14 cellular contexts compared by ENCODE assay signal in genomic region chr3:31776016-31776415, GRCh38.
"Had no signal": no experiment of that assay in that cellular context is flagged by ENCODE, and none has a peak within 500 bp of the region (broad histone marks: within the 10 kb centered on the region; RNA-seq: fewer than 3 reads in every experiment).

No MANE protein-coding gene starts in this region.

- H3K36me3 ChIP-seq: sigmoid colon, stomach, upper lobe of left lung had no signal

- DNase-seq: activated CD4-positive, alpha-beta T cell treated with anti-CD3 and anti-CD28 coated beads, Interleukin-2, amount 10 ng/mL, durations not matched to agents 24 days and 14 days; activated CD4-positive, CD25-positive, alpha-beta regulatory T cell; activated CD8-positive, alpha-beta memory T cell treated with anti-CD3 and anti-CD28 coated beads, Interleukin-2, amount 50 U/mL, for 48 hours; activated CD8-positive, alpha-beta T cell treated with anti-CD3 and anti-CD28 coated beads, Interleukin-2, amount 10 ng/mL, durations not matched to agents 7 days and 5 days; activated T-cell treated with anti-CD3 and anti-CD28 coated beads, Interleukin-2, amount 50 U/mL, for 72 hours; head of caudate nucleus; midbrain; sigmoid colon; stimulated activated CD4-positive, alpha-beta T cell treated with anti-CD3 and anti-CD28 coated beads, Interleukin-1b, Interleukin-23, amount 100 ng/mL, for 48 hours; stomach; T-helper 2 cell; testis; upper lobe of left lung had no signal

- H3K27ac Mint-ChIP-seq: activated CD8-positive, alpha-beta T cell treated with anti-CD3 and anti-CD28 coated beads, Interleukin-2, amount 10 ng/mL, durations not matched to agents 7 days and 5 days; activated T-cell treated with anti-CD3 and anti-CD28 coated beads, Interleukin-2, amount 50 U/mL, for 72 hours had no signal

- H3K9me3 ChIP-seq: testis had no signal

- H3K4me3 ChIP-seq: sigmoid colon, stomach, testis, upper lobe of left lung had no signal

- H3K27ac ChIP-seq: sigmoid colon, stomach, testis, upper lobe of left lung had no signal

- H3K27me3 ChIP-seq: sigmoid colon, stomach, testis, upper lobe of left lung had no signal

- H3K4me3 Mint-ChIP-seq: activated CD4-positive, alpha-beta T cell treated with anti-CD3 and anti-CD28 coated beads, Interleukin-2, amount 10 ng/mL, durations not matched to agents 24 days and 14 days; activated CD8-positive, alpha-beta T cell treated with anti-CD3 and anti-CD28 coated beads, Interleukin-2, amount 10 ng/mL, durations not matched to agents 7 days and 5 days; activated T-cell treated with anti-CD3 and anti-CD28 coated beads, Interleukin-2, amount 50 U/mL, for 72 hours had no signal

- H3K4me1 ChIP-seq: sigmoid colon, stomach, testis, upper lobe of left lung had no signal

- H3K9me3 Mint-ChIP-seq: activated CD4-positive, alpha-beta T cell treated with anti-CD3 and anti-CD28 coated beads, Interleukin-2, amount 10 ng/mL, durations not matched to agents 24 days and 14 days had no signal

- ATAC-seq: activated CD8-positive, alpha-beta T cell treated with anti-CD3 and anti-CD28 coated beads, Interleukin-2, amount 10 ng/mL, durations not matched to agents 7 days and 5 days; activated T-cell treated with anti-CD3 and anti-CD28 coated beads, Interleukin-2, amount 50 U/mL, for 72 hours; esophagus mucosa had no signal
